In genomic region chr6:7439243-7439642, GRCh38 we compare ENCODE assay signal across 1 cellular context.
A peak's percentile ranks its signal among the peaks of the same experiment; 100 is the strongest.
TF ChIP-seq lines count a peak whose summit lies in the region.

No MANE protein-coding gene starts in this region.

TF ChIP-seq in K562, 482 proteins besides CTCF, POLR2A, EP300 and RAD21:
- no peak for TF ChIP-seq E2F1 (CRISPR knock-in tag; IDR thresholded peaks at IDR 0.05)
- peak; percentile 65; the same call in 1 of the 2 replicates for TF ChIP-seq SPI1 (IDR thresholded peaks at IDR 0.05; ENCODE audit: borderline replicate concordance, low read depth, low read length)
